Comparison of ENCODE assay signal across 10 cellular contexts in genomic region chr3:11510001-11510760, GRCh38.
A peak's percentile ranks its signal among the peaks of the same experiment; 100 is the strongest.
DNase-seq lines count a peak whose midpoint lies in the region; ATAC-seq, FAIRE-seq and TF ChIP-seq lines count a peak whose summit lies in the region.
"Had no signal": no experiment of that assay in that cellular context is flagged by ENCODE, and none has a peak within 500 bp of the region (broad histone marks: within the 10 kb centered on the region; RNA-seq: fewer than 3 reads in every experiment).

No MANE protein-coding gene starts in this region.

- no peak overlapping the region for H3K4ac ChIP-seq in mesendoderm (ENCODE audit: low read depth, low read length)

- ATAC-seq in GM18511 (IDR thresholded peaks at IDR 0.05; ENCODE audit: unreplicated experiment): no peak

- no peaks in the 10 kb centered on the region for H3K9me3 ChIP-seq in astrocyte (ENCODE audit: insufficient read depth, low read depth, low read length)

- H3K36me3 Mint-ChIP-seq in astrocyte (ENCODE audit: low read depth, unreplicated experiment) (peaks cover 5% of the 10 kb centered on the region), type B pancreatic cell (no peaks in the 10 kb centered on the region)

- TF ChIP-seq CTCF in astrocyte (IDR thresholded peaks at IDR 0.05; ENCODE audit: insufficient read depth, low read depth, low read length) (no peak), type B pancreatic cell (conservative IDR thresholded peaks at IDR 0.05) (no peak), GM10248 (IDR thresholded peaks at IDR 0.05; ENCODE audit: control extremely low read depth, extremely low read depth, low read depth, missing control alignments) (no peak)

- no peak overlapping the region for H2BK120ac ChIP-seq in mesendoderm (ENCODE audit: low read depth, low read length)

- H2BK15ac ChIP-seq in mesendoderm (replicated peaks; ENCODE audit: low read depth): no peak overlapping the region

- H3K4me1 ChIP-seq in astrocyte (ENCODE audit: insufficient read depth, low read length) (peaks cover 44% of the 10 kb centered on the region), mesendoderm (ENCODE audit: control insufficient read depth, low read depth, low read length) (peaks cover 10% of the 10 kb centered on the region)

- H4K5ac ChIP-seq in mesendoderm (ENCODE audit: low read length): no peak overlapping the region

- H3K4me1 Mint-ChIP-seq in astrocyte (ENCODE audit: low read depth, unreplicated experiment) (peaks cover 47% of the 10 kb centered on the region), type B pancreatic cell (ENCODE audit: unreplicated experiment) (peaks cover 41% of the 10 kb centered on the region)
- H3K4me1 Mint-ChIP-seq: activated B cell treated with CpG ODN at 0.5 μM for 24 hours had no signal

- H3K4me3 ChIP-seq in astrocyte (ENCODE audit: insufficient read depth, low read depth, low read length) (peak overlapping the region; percentile 6), mesendoderm (ENCODE audit: low read length) (no peak overlapping the region)

- no peak overlapping the region for H2BK5ac ChIP-seq in mesendoderm (ENCODE audit: low read length)

- POLR2A ChIA-PET in GM10248 (lab: Yijun Ruan, JAX): no interaction called here

- no peaks in the 10 kb centered on the region for H4K20me1 ChIP-seq in astrocyte (ENCODE audit: insufficient read depth, low read length)

- H3K4me3 Mint-ChIP-seq in astrocyte (ENCODE audit: unreplicated experiment) (peak overlapping the region; percentile 36), type B pancreatic cell (peak overlapping the region; percentile 73)
- H3K4me3 Mint-ChIP-seq: activated B cell treated with CpG ODN at 0.5 μM for 24 hours had no signal

- H3K4me2 ChIP-seq in astrocyte (ENCODE audit: low read length) (peak overlapping the region; percentile 77), mesendoderm (ENCODE audit: low read length) (no peak overlapping the region)

- DNase-seq in NCI-H82 (lab: John Stamatoyannopoulos, UW) (peak; percentile 36), NCI-H82 treated with DMSO at 0.1 percent for 48 hours (lab: John Stamatoyannopoulos, UW; ENCODE audit: unreplicated experiment) (no peak), astrocyte (ENCODE audit: low read depth) (no peak), mesendoderm (peak; percentile 16), type B pancreatic cell (ENCODE audit: extremely low spot score, unreplicated experiment) (no peak), GM10248 (ENCODE audit: extremely low spot score) (no peak), putamen (ENCODE audit: low spot score) (no peak)
- DNase-seq: activated B cell treated with CpG ODN at 0.5 μM for 24 hours, NCI-H1930 had no signal

- peak overlapping the region; percentile 41 for H3K18ac ChIP-seq in mesendoderm (ENCODE audit: low read length)

- no peaks in the 10 kb centered on the region for H3K79me1 ChIP-seq in mesendoderm (ENCODE audit: low read length)

- peak overlapping the region; percentile 64 for H3K9ac ChIP-seq in astrocyte (ENCODE audit: low read length)
- H3K9ac ChIP-seq in mesendoderm (ENCODE audit: low read length): no peak overlapping the region

- FAIRE-seq in astrocyte (lab: Jason Lieb, UNC): no peak

- H3K56ac ChIP-seq in mesendoderm (ENCODE audit: low read length): no peak overlapping the region

- H3K27me3 ChIP-seq in astrocyte (ENCODE audit: insufficient read depth, low read length): no peaks in the 10 kb centered on the region
- H3K27me3 ChIP-seq in mesendoderm (ENCODE audit: insufficient read depth, low read length, poor library complexity): no peaks in the 10 kb centered on the region

- peak overlapping the region; percentile 83 for H3K27ac Mint-ChIP-seq in astrocyte (ENCODE audit: unreplicated experiment)
- peak overlapping the region; percentile 76 for H3K27ac Mint-ChIP-seq in type B pancreatic cell
- H3K27ac Mint-ChIP-seq: activated B cell treated with CpG ODN at 0.5 μM for 24 hours had no signal

- no peaks in the 10 kb centered on the region for H3K27me3 Mint-ChIP-seq in astrocyte (ENCODE audit: low read depth, unreplicated experiment)
- no peaks in the 10 kb centered on the region for H3K27me3 Mint-ChIP-seq in type B pancreatic cell
- H3K27me3 Mint-ChIP-seq: activated B cell treated with CpG ODN at 0.5 μM for 24 hours had no signal

- H3K36me3 ChIP-seq in astrocyte (ENCODE audit: insufficient read depth, low read length) (no peaks in the 10 kb centered on the region), mesendoderm (ENCODE audit: control insufficient read depth, insufficient read depth, low read length) (no peaks in the 10 kb centered on the region)

- H3K9me3 Mint-ChIP-seq in astrocyte (ENCODE audit: unreplicated experiment): peaks cover 4% of the 10 kb centered on the region
- no peaks in the 10 kb centered on the region for H3K9me3 Mint-ChIP-seq in type B pancreatic cell
- H3K9me3 Mint-ChIP-seq: activated B cell treated with CpG ODN at 0.5 μM for 24 hours had no signal

- H4K8ac ChIP-seq in mesendoderm (ENCODE audit: low read depth, low read length): no peak overlapping the region

- CTCF ChIA-PET in GM10248 (lab: Yijun Ruan, JAX): no interaction called here

- H2AK5ac ChIP-seq in mesendoderm (ENCODE audit: low read length): no peak overlapping the region

- WGBS in mesendoderm (ENCODE audit: extremely low coverage, insufficient coverage, low lambda C conversion rate): no CpG with 5 or more reads among the region's 10 CpGs

- H2AFZ ChIP-seq in astrocyte (ENCODE audit: low read depth, low read length): no peak overlapping the region

- no peaks in the 10 kb centered on the region for H3K79me2 ChIP-seq in astrocyte (ENCODE audit: insufficient read depth, low read length)
- H3K79me2 ChIP-seq in mesendoderm (ENCODE audit: control insufficient read depth, insufficient read depth, low read length): no peaks in the 10 kb centered on the region

- H3K23ac ChIP-seq in mesendoderm (ENCODE audit: low read length): no peak overlapping the region

- H3K27ac ChIP-seq in astrocyte (ENCODE audit: low read depth, low read length) (peak overlapping the region; percentile 87), mesendoderm (ENCODE audit: low read depth, low read length) (no peak overlapping the region)

Comparison
In these comparisons a context has a peak if more than half of its experiments do, and no peak if none do; other contexts are left out.
1. DNase-seq: peak in NCI-H82 (single experiment) and mesendoderm (single experiment); none in NCI-H82 treated with DMSO at 0.1 percent for 48 hours (single experiment), astrocyte (single experiment), type B pancreatic cell (single experiment), GM10248 (single experiment) and putamen (single experiment).